In the genomic region with DNA sequence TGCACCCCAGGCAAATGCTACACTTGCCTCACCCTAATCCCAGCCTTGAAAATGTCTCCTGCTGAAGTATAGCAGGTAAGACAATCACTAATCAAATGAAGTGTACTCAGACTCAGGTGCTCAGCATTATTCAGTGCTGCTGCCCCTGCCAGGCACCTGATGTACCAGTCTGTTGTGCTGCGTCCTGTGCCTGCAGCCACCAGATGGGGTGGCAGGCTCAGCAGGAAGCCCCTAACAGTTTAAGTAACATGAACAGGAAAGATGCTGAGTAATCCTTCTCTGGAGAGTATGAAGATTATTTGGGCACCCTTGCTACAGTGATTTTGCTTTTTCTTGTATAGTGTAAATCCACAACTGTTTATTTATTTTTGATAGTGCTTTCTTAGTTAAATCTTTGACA, we compare ENCODE assay signal across 12 cellular contexts.
DNase-seq lines count a peak whose midpoint lies in the region; ATAC-seq and TF ChIP-seq lines count a peak whose summit lies in the region.
"Had no signal": no experiment of that assay in that cellular context is flagged by ENCODE, and none has a peak within 500 bp of the region (broad histone marks: within the 10 kb centered on the region; RNA-seq: fewer than 3 reads in every experiment).

No MANE protein-coding gene starts in this region.

- H3K4me1 ChIP-seq in MM.1S (ENCODE audit: low read length): no peaks in the 10 kb centered on the region
- peaks cover 10% of the 10 kb centered on the region for H3K4me1 ChIP-seq in upper lobe of right lung
- no peaks in the 10 kb centered on the region for H3K4me1 ChIP-seq in body of pancreas

- no peak for TF ChIP-seq POLR2A in body of pancreas (IDR thresholded peaks at IDR 0.05)

- H3K4me3 Mint-ChIP-seq in activated CD8-positive, alpha-beta T cell treated with anti-CD3 and anti-CD28 coated beads for 36 hours: no peak overlapping the region
- H3K4me3 Mint-ChIP-seq in activated CD8-positive, alpha-beta T cell treated with anti-CD3 and anti-CD28 coated beads, Interleukin-2, amount 10 ng/mL, durations not matched to agents 7 days and 5 days: no peak overlapping the region
- H3K4me3 Mint-ChIP-seq: stimulated activated naive B cell treated with anti-CD40 and anti-IgM and Interleukin-4, amounts not matched to agents 10 μg/mL and 1 μg/mL and 100 μg/mL, for 72 hours had no signal

- no peaks in the 10 kb centered on the region for H4K20me1 ChIP-seq in MM.1S (ENCODE audit: insufficient read depth, low read length)

- no peak for TF ChIP-seq CTCF in activated CD8-positive, alpha-beta T cell treated with anti-CD3 and anti-CD28 coated beads for 36 hours (IDR thresholded peaks at IDR 0.05)
- TF ChIP-seq CTCF in MM.1S (IDR thresholded peaks at IDR 0.05; ENCODE audit: low read length) (no peak; the same call in 1 of the 2 replicates), VCaP (conservative IDR thresholded peaks at IDR 0.05) (peak; percentile 50), upper lobe of right lung (IDR thresholded peaks at IDR 0.05) (peak; percentile 33), body of pancreas (IDR thresholded peaks at IDR 0.05) (no peak)

- H3K9me3 ChIP-seq in MM.1S (replicated peaks; ENCODE audit: insufficient read depth, low read length) (no peaks in the 10 kb centered on the region), upper lobe of right lung (no peaks in the 10 kb centered on the region), body of pancreas (no peaks in the 10 kb centered on the region)

- H3F3A ChIP-seq in MM.1S (ENCODE audit: insufficient read depth, low read length): no peaks in the 10 kb centered on the region

- H3K27ac ChIP-seq in MM.1S (ENCODE audit: low read length): no peak overlapping the region
- H3K27ac ChIP-seq in VCaP: no peak overlapping the region
- no peak overlapping the region for H3K27ac ChIP-seq in upper lobe of right lung
- no peak overlapping the region for H3K27ac ChIP-seq in body of pancreas

- no peaks in the 10 kb centered on the region for H3K9me2 ChIP-seq in MM.1S (replicated peaks; ENCODE audit: insufficient read depth, low read length)

- DNase-seq in activated CD8-positive, alpha-beta T cell treated with anti-CD3 and anti-CD28 coated beads for 36 hours: peak; percentile 26
- DNase-seq in activated CD8-positive, alpha-beta T cell treated with anti-CD3 and anti-CD28 coated beads, Interleukin-2, amount 10 ng/mL, durations not matched to agents 7 days and 5 days: no peak
- peak; percentile 27 for DNase-seq in MM.1S
- no peak for DNase-seq in upper lobe of right lung
- DNase-seq in HuH-7.5 (ENCODE audit: low spot score): no peak
- DNase-seq in amniotic stem cell (lab: John Stamatoyannopoulos, UW): no peak
- no peak for DNase-seq in body of pancreas
- DNase-seq: activated CD4-positive, CD25-positive, alpha-beta regulatory T cell treated with anti-CD3 and anti-CD28 coated beads, Interleukin-2, amount 50 U/mL, for 72 hours; activated effector memory CD4-positive, alpha-beta T cell treated with Interleukin-2 at 50 U/mL for 16 hours; NCI-H1105 treated with DMSO at 0.1 percent for 48 hours; stimulated activated naive B cell treated with anti-CD40 and anti-IgM and Interleukin-4, amounts not matched to agents 10 μg/mL and 1 μg/mL and 100 μg/mL, for 72 hours had no signal

- ATAC-seq in activated CD8-positive, alpha-beta T cell treated with anti-CD3 and anti-CD28 coated beads for 36 hours: no peak
- no peak for ATAC-seq in activated CD8-positive, alpha-beta T cell treated with anti-CD3 and anti-CD28 coated beads, Interleukin-2, amount 10 ng/mL, durations not matched to agents 7 days and 5 days
- peak; percentile 51 for ATAC-seq in upper lobe of right lung
- ATAC-seq in body of pancreas: no peak

- intact Hi-C loops in activated CD8-positive, alpha-beta T cell treated with anti-CD3 and anti-CD28 coated beads for 36 hours (cut with micrococcal nuclease): no loop called here
- intact Hi-C loops in upper lobe of right lung (cut with DNase I) (no loop called here), body of pancreas (cut with DNase I) (no loop called here)

- CTCF ChIA-PET in activated CD8-positive, alpha-beta T cell treated with anti-CD3 and anti-CD28 coated beads for 36 hours (lab: Charles Lee): interaction anchor here (0.7 kb wide), 1 partner anchor 54 kb away, joined by 3 read pairs; no protein-coding TSS in a partner anchor
- CTCF ChIA-PET in activated CD8-positive, alpha-beta T cell treated with anti-CD3 and anti-CD28 coated beads, Interleukin-2, amount 10 ng/mL, durations not matched to agents 7 days and 5 days (lab: Charles Lee): no interaction called here

- no peak overlapping the region for H3K9ac ChIP-seq in MM.1S (ENCODE audit: low read length)

- WGBS in body of pancreas, 2 donors: 35 to 46% methylated on average over 1 of the region's 1 CpG

- no peak overlapping the region for H3K4me3 ChIP-seq in MM.1S (ENCODE audit: low read length)
- no peak overlapping the region for H3K4me3 ChIP-seq in upper lobe of right lung
- no peak overlapping the region for H3K4me3 ChIP-seq in body of pancreas

- no peaks in the 10 kb centered on the region for H3K4me1 Mint-ChIP-seq in activated CD8-positive, alpha-beta T cell treated with anti-CD3 and anti-CD28 coated beads for 36 hours (ENCODE audit: low read depth)
- no peaks in the 10 kb centered on the region for H3K4me1 Mint-ChIP-seq in activated CD8-positive, alpha-beta T cell treated with anti-CD3 and anti-CD28 coated beads, Interleukin-2, amount 10 ng/mL, durations not matched to agents 7 days and 5 days (ENCODE audit: low read depth)
- H3K4me1 Mint-ChIP-seq: stimulated activated naive B cell treated with anti-CD40 and anti-IgM and Interleukin-4, amounts not matched to agents 10 μg/mL and 1 μg/mL and 100 μg/mL, for 72 hours had no signal

- H3K4me2 ChIP-seq in MM.1S (ENCODE audit: low read depth, low read length): no peak overlapping the region

- POLR2A ChIA-PET in activated CD8-positive, alpha-beta T cell treated with anti-CD3 and anti-CD28 coated beads for 36 hours (lab: Charles Lee): no interaction called here
- POLR2A ChIA-PET in activated CD8-positive, alpha-beta T cell treated with anti-CD3 and anti-CD28 coated beads, Interleukin-2, amount 10 ng/mL, durations not matched to agents 7 days and 5 days (lab: Charles Lee): no interaction called here

- H3K36me3 ChIP-seq in MM.1S (replicated peaks; ENCODE audit: insufficient read depth, low read length): no peaks in the 10 kb centered on the region
- no peaks in the 10 kb centered on the region for H3K36me3 ChIP-seq in upper lobe of right lung
- H3K36me3 ChIP-seq in body of pancreas (replicated peaks in 1 of 2; ENCODE audit: insufficient read depth in 1 of 2, low read depth in 2 of 2): no peaks in the 10 kb centered on the region

- H2AFZ ChIP-seq in MM.1S (ENCODE audit: low read length): no peak overlapping the region

- H3K27me3 Mint-ChIP-seq in activated CD8-positive, alpha-beta T cell treated with anti-CD3 and anti-CD28 coated beads for 36 hours: no peaks in the 10 kb centered on the region
- peaks cover 2% of the 10 kb centered on the region for H3K27me3 Mint-ChIP-seq in activated CD8-positive, alpha-beta T cell treated with anti-CD3 and anti-CD28 coated beads, Interleukin-2, amount 10 ng/mL, durations not matched to agents 7 days and 5 days (ENCODE audit: low read depth)

- H3K79me2 ChIP-seq in MM.1S (ENCODE audit: low read length): no peaks in the 10 kb centered on the region

- H3K9me3 Mint-ChIP-seq in activated CD8-positive, alpha-beta T cell treated with anti-CD3 and anti-CD28 coated beads for 36 hours: peaks cover 5% of the 10 kb centered on the region
- H3K9me3 Mint-ChIP-seq in activated CD8-positive, alpha-beta T cell treated with anti-CD3 and anti-CD28 coated beads, Interleukin-2, amount 10 ng/mL, durations not matched to agents 7 days and 5 days (ENCODE audit: insufficient read depth): peaks cover 5% of the 10 kb centered on the region

- no peaks in the 10 kb centered on the region for H3K27me3 ChIP-seq in MM.1S (replicated peaks; ENCODE audit: insufficient read depth, low read length)
- H3K27me3 ChIP-seq in upper lobe of right lung: no peaks in the 10 kb centered on the region
- no peaks in the 10 kb centered on the region for H3K27me3 ChIP-seq in body of pancreas

- H3K36me3 Mint-ChIP-seq in activated CD8-positive, alpha-beta T cell treated with anti-CD3 and anti-CD28 coated beads for 36 hours (ENCODE audit: low read depth): no peaks in the 10 kb centered on the region
- H3K36me3 Mint-ChIP-seq in activated CD8-positive, alpha-beta T cell treated with anti-CD3 and anti-CD28 coated beads, Interleukin-2, amount 10 ng/mL, durations not matched to agents 7 days and 5 days (ENCODE audit: low read depth): no peaks in the 10 kb centered on the region

- no peak overlapping the region for H3K27ac Mint-ChIP-seq in activated CD8-positive, alpha-beta T cell treated with anti-CD3 and anti-CD28 coated beads for 36 hours
- no peak overlapping the region for H3K27ac Mint-ChIP-seq in activated CD8-positive, alpha-beta T cell treated with anti-CD3 and anti-CD28 coated beads, Interleukin-2, amount 10 ng/mL, durations not matched to agents 7 days and 5 days
- H3K27ac Mint-ChIP-seq: stimulated activated naive B cell treated with anti-CD40 and anti-IgM and Interleukin-4, amounts not matched to agents 10 μg/mL and 1 μg/mL and 100 μg/mL, for 72 hours had no signal

Comparison
In these comparisons a context has a peak if more than half of its experiments do, and no peak if none do; other contexts are left out.
1. DNase-seq: peak in activated CD8-positive, alpha-beta T cell treated with anti-CD3 and anti-CD28 coated beads for 36 hours (single experiment) and MM.1S (single experiment); none in activated CD8-positive, alpha-beta T cell treated with anti-CD3 and anti-CD28 coated beads, Interleukin-2, amount 10 ng/mL, durations not matched to agents 7 days and 5 days (single experiment), upper lobe of right lung (single experiment), HuH-7.5 (single experiment), amniotic stem cell (single experiment) and body of pancreas (0 of 4).
2. CTCF ChIP-seq: peak in VCaP (single experiment) and upper lobe of right lung (single experiment); none in activated CD8-positive, alpha-beta T cell treated with anti-CD3 and anti-CD28 coated beads for 36 hours (single experiment), MM.1S (single experiment) and body of pancreas (0 of 7).